In the genomic region with DNA sequence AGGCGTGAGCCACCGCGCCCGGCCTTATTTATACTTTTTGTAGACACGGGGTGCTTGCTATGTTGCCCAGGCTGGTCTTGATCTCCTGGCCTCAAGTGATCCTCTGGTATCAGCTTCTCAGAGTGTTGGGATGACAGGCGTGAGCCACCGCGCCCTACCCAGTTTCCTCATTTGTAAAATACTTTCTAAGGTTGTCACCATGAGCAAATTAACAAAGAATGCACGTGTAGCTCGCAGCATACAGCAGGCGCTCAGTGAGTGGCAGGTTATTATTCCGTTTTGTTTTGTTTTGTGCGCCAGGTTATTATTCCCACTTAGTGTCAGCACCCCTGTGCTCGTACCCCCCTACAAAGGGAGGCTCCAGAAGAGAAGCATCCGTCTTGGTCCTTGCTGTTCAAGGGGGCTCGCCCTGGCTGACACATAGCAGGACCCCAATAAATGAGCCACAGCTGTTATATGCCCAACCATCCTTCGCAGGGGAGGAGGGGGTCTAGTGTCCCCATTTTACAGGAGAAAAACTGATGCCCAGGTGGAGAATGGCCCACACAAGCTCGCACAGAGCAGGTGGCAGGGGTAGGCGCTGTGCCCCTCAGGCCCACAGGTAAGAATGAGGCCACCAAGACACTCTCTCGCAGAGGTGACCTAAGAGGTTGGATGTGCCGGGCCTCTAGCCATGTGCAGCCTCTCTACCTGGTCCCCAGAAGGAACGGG, we compare ENCODE assay signal across 8 cellular contexts. TPM values are rescaled to one million over a fixed set of nuclear protein-coding genes. Genes with fewer than 3 reads are reported as not detected.
DNase-seq lines count a peak whose midpoint lies in the region; ATAC-seq and TF ChIP-seq lines count a peak whose summit lies in the region.

No MANE protein-coding gene starts in this region.

- TF ChIP-seq RAD21 in liver (IDR thresholded peaks at IDR 0.05): no peak

- H3K27me3 ChIP-seq in AG04450 (ENCODE audit: control insufficient read depth, insufficient read depth, low read length) (no peaks in the 10 kb centered on the region), adipocyte (replicated peaks; ENCODE audit: control insufficient read depth, insufficient read depth, low read length) (no peaks in the 10 kb centered on the region), liver (ENCODE audit: control insufficient read depth in 4 of 4, insufficient read depth in 4 of 4, low read length in 3 of 4) (no peaks in the 10 kb centered on the region), vagina (no peaks in the 10 kb centered on the region)

- 72% methylated on average over 22 of the region's 22 CpGs for WGBS in liver

- POLR2A ChIA-PET in AG04450 (lab: Yijun Ruan, JAX): no interaction called here

- DNase-seq in AG04450 (ENCODE audit: low read depth, low spot score) (no peak), adipocyte (ENCODE audit: low read depth) (no peak), vagina (ENCODE audit: extremely low spot score in 2 of 2) (no peak), KG1 (lab: John Stamatoyannopoulos, UW) (no peak)
- no peak for DNase-seq in stimulated activated CD8-positive, alpha-beta memory T cell treated with anti-CD3 and anti-CD28 coated beads, Interleukin-4, amount 100 ng/mL, for 48 hours

- intact Hi-C loops in vagina (cut with DNase I): no loop called here

- ATAC-seq in HG03159 (IDR thresholded peaks at IDR 0.05; ENCODE audit: unreplicated experiment) (peak; percentile 1), HG03097 (IDR thresholded peaks at IDR 0.05; ENCODE audit: low FRiP score, unreplicated experiment) (no peak)

- H3K4me3 ChIP-seq in AG04450 (ENCODE audit: low read depth, low read length) (peak overlapping the region; percentile 83), adipocyte (ENCODE audit: low read length) (peak overlapping the region; percentile 95), liver (ENCODE audit: low read depth in 1 of 3, low read length in 3 of 3) (peak overlapping the region; percentile 9 to 82 (median 80)), vagina (peak overlapping the region; percentile 82 to 90)

- TF ChIP-seq CTCF in AG04450 (IDR thresholded peaks at IDR 0.05; ENCODE audit: low read depth, low read length) (no peak), liver (IDR thresholded peaks at IDR 0.05; ENCODE audit: low read depth, low read length, missing input control) (no peak), vagina (IDR thresholded peaks at IDR 0.05) (no peak)

- no peaks in the 10 kb centered on the region; the same call in 1 of the 2 replicates for H3K9me3 ChIP-seq in AG04450 (ENCODE audit: control insufficient read depth, insufficient read depth, low read length)
- no peaks in the 10 kb centered on the region for H3K9me3 ChIP-seq in adipocyte (ENCODE audit: control insufficient read depth, low read length)
- no peaks in the 10 kb centered on the region for H3K9me3 ChIP-seq in liver (ENCODE audit: control insufficient read depth in 4 of 4, low read length in 3 of 4)
- H3K9me3 ChIP-seq in vagina: no peaks in the 10 kb centered on the region

- H3K4me1 ChIP-seq in adipocyte (ENCODE audit: control insufficient read depth, insufficient read depth, low read length) (peaks cover 33% of the 10 kb centered on the region), liver (ENCODE audit: control insufficient read depth in 4 of 4, insufficient read depth in 4 of 4, low read length in 3 of 4) (peaks cover 24 to 46% (median 33%) of the 10 kb centered on the region in 4 donors), vagina (peaks cover 63% of the 10 kb centered on the region)

- H3K27ac ChIP-seq in AG04450 (ENCODE audit: low read depth, low read length) (peak overlapping the region; percentile 11), liver (ENCODE audit: low read depth in 1 of 2, low read length in 2 of 2) (peak overlapping the region; percentile 84 to 85), vagina (peak overlapping the region; percentile 82)

- CTCF ChIA-PET in AG04450 (lab: Charles Lee): no interaction called here

- H3K36me3 ChIP-seq in adipocyte (ENCODE audit: control insufficient read depth, insufficient read depth, low read length, severe bottlenecking) (peaks cover 35% of the 10 kb centered on the region), liver (ENCODE audit: control insufficient read depth in 4 of 4, insufficient read depth in 3 of 4, low read depth in 1 of 4, low read length in 3 of 4) (peaks cover 5 to 15% (median 11%) of the 10 kb centered on the region in 4 donors), vagina (peaks cover 3 to 42% of the 10 kb centered on the region in 2 donors)

- H3K9ac ChIP-seq in adipocyte (ENCODE audit: low read length): no peak overlapping the region
- peak overlapping the region in 1 of 2 donors; percentile 30 for H3K9ac ChIP-seq in liver (ENCODE audit: low read depth in 1 of 2, low read length in 2 of 2)

- TF ChIP-seq POLR2A in vagina (IDR thresholded peaks at IDR 0.05): no peak

TF ChIP-seq in liver, 16 proteins besides CTCF, POLR2A, EP300 and RAD21 (continues in another document):
- TF ChIP-seq SP1 (IDR thresholded peaks at IDR 0.05) (no peak), RXRA (IDR thresholded peaks at IDR 0.05) (no peak), MAX (IDR thresholded peaks at IDR 0.05) (no peak), FOXA1 (IDR thresholded peaks at IDR 0.05) (no peak), JUND (IDR thresholded peaks at IDR 0.05) (no peak), NR2F2 (IDR thresholded peaks at IDR 0.05) (no peak), HNF4A (conservative IDR thresholded peaks at IDR 0.05) (no peak), FOXA2 (IDR thresholded peaks at IDR 0.05) (no peak), EGR1 (IDR thresholded peaks at IDR 0.05; ENCODE audit: low read depth in 2 of 2) (no peak), ATF3 (IDR thresholded peaks at IDR 0.05) (no peak), GABPA (IDR thresholded peaks at IDR 0.05 in 1 of 2, conservative IDR thresholded peaks at IDR 0.05 in 1 of 2) (no peak), ZBTB33 (IDR thresholded peaks at IDR 0.05) (no peak), TAF1 (conservative IDR thresholded peaks at IDR 0.05) (no peak)

RNA-seq across cellular contexts. Expression of gene MIEF2, which starts 0.7 kb away (rescaled TPM):
- 5.9 and 7.1 TPM in 2 replicates for polyA plus RNA-seq in AG04450 (2011; rRNA removed)
- 6.1 and 8.4 TPM in 2 replicates for polyA minus RNA-seq in AG04450 (2011; rRNA and poly(A)+ RNA removed)
- 10 to 100 TPM in 1 of 2 donors, 1 to 10 TPM in 1; 7.4 to 11.1 TPM for total RNA-seq in liver
- 1 to 10 TPM; 4.1 to 5.8 TPM for polyA plus RNA-seq in liver
- total RNA-seq in vagina: 18.4 TPM

RNA-seq across cellular contexts. Expression of gene FLII, which starts 1.2 kb away (rescaled TPM):
- polyA plus RNA-seq in AG04450 (2011; rRNA removed): 192 and 235 TPM in 2 replicates
- polyA minus RNA-seq in AG04450 (2011; rRNA and poly(A)+ RNA removed): 360 and 447 TPM in 2 replicates
- total RNA-seq in liver: 10 to 100 TPM; 73.4 to 90.9 TPM
- 10 to 100 TPM; 49.3 to 79.3 TPM for polyA plus RNA-seq in liver
- 277 TPM for total RNA-seq in vagina

RNA-seq across cellular contexts. Expression of gene LLGL1, which starts 34.3 kb away (rescaled TPM):
- polyA plus RNA-seq in AG04450 (2011; rRNA removed) (27.1 and 41.9 TPM in 2 replicates), liver (1 to 10 TPM in 1 of 2 donors, under 1 TPM in 1; 0.39 to 2.2 TPM)
- 30.5 and 42.3 TPM in 2 replicates for polyA minus RNA-seq in AG04450 (2011; rRNA and poly(A)+ RNA removed)
- total RNA-seq in liver (10 to 100 TPM in 1 of 2 donors, 1 to 10 TPM in 1; 3.4 to 12.0 TPM), vagina (27.7 TPM)

RNA-seq across cellular contexts. Expression of gene TOP3A, which starts 55.0 kb away (rescaled TPM):
- 11.9 and 12.2 TPM in 2 replicates for polyA plus RNA-seq in AG04450 (2011; rRNA removed)
- polyA minus RNA-seq in AG04450 (2011; rRNA and poly(A)+ RNA removed): 22.0 and 24.9 TPM in 2 replicates
- 10 to 100 TPM; 18.3 to 37.5 TPM for total RNA-seq in liver
- 10 to 100 TPM in 1 of 2 donors, 1 to 10 TPM in 1; 6.6 to 10.2 TPM for polyA plus RNA-seq in liver
- total RNA-seq in vagina: 15.5 TPM

RNA-seq across cellular contexts. Expression of gene SMCR8, which starts 55.3 kb away (rescaled TPM):
- polyA plus RNA-seq in AG04450 (2011; rRNA removed) (8.5 and 9.1 TPM in 2 replicates), liver (1 to 10 TPM in 1 of 2 donors, under 1 TPM in 1; 0.76 to 3.2 TPM)
- polyA minus RNA-seq in AG04450 (2011; rRNA and poly(A)+ RNA removed): 14.5 and 16.9 TPM in 2 replicates
- total RNA-seq in liver (1 to 10 TPM; 9.0 to 9.7 TPM), vagina (11.0 TPM)

Comparison
In these comparisons a context has a peak if more than half of its experiments do, and no peak if none do; other contexts are left out.
1. H3K27ac ChIP-seq: peak in every context shown above with its lines; median percentile 84 in liver; 82 in vagina; 11 in AG04450.